ENCODE assay signal across 35 cellular contexts in the genomic region with DNA sequence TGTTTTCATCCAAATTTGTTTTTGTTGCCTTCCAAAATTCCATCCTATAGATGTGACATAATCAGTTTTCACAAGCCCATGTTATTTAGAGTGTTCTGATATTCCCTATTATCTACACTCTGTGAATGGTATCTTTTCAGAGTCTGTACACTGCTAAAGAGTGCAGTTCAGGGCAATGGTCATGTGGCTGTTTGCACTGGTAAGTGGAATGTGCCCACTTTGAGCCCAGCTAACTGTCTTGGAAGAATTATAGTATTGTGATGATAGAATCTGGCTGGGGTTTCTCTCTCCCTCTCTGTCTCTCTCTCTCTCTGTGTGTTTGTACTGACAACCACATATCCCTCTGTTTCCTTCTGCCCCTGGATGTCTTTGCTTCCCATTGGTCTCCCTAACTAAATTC. TPM values are rescaled to one million over a fixed set of nuclear protein-coding genes. Genes with fewer than 3 reads are reported as not detected.
"Had no signal": no experiment of that assay in that cellular context is flagged by ENCODE, and none has a peak within 500 bp of the region (broad histone marks: within the 10 kb centered on the region; RNA-seq: fewer than 3 reads in every experiment).

No MANE protein-coding gene starts in this region.

- DNase-seq: Karpas-422, Kasumi-1, KBM-7, KG1, MG63, MM.1S, MV-4-11, NCI-H1048, NCI-H1092, NCI-H1092 treated with DMSO at 0.1 percent for 48 hours, NCI-H1105, NCI-H1417, NCI-H1417 treated with DMSO at 0.1 percent for 48 hours, NCI-H1436, NCI-H1436 treated with DMSO at 0.1 percent for 48 hours, NCI-H146, NCI-H1694, NCI-H1694 treated with DMSO at 0.1 percent for 48 hours, NCI-H187, NCI-H187 treated with DMSO at 0.1 percent for 48 hours, NCI-H1930, NCI-H2029, NCI-H2029 treated with DMSO at 0.1 percent for 48 hours, NCI-H2081, NCI-H2081 treated with DMSO at 0.1 percent for 48 hours, NCI-H2107, NCI-H2171, NCI-H2171 treated with DMSO at 0.1 percent for 48 hours, NCI-H2227 treated with DMSO at 0.1 percent for 48 hours, NCI-H226, NCI-H345, NCI-H446, NCI-H446 treated with DMSO at 0.1 percent for 48 hours, NCI-H510A had no signal

RNA-seq across cellular contexts. Expression of gene BEX4, which starts 37.3 kb away (rescaled TPM):
- total RNA-seq: MCF 10A had no signal
